In genomic region chr11:128505449-128506058, GRCh38 we compare ENCODE assay signal across 11 cellular contexts.
DNase-seq lines count a peak whose midpoint lies in the region; ATAC-seq and TF ChIP-seq lines count a peak whose summit lies in the region.
"Had no signal": no experiment of that assay in that cellular context is flagged by ENCODE, and none has a peak within 500 bp of the region (broad histone marks: within the 10 kb centered on the region; RNA-seq: fewer than 3 reads in every experiment).

No MANE protein-coding gene starts in this region.

- no peak overlapping the region for H3K23ac ChIP-seq in mesenchymal stem cell (ENCODE audit: low read length in 2 of 2)

- H3K14ac ChIP-seq in mesenchymal stem cell (ENCODE audit: low read length in 2 of 2): no peak overlapping the region

- H2BK12ac ChIP-seq in mesenchymal stem cell (ENCODE audit: low read length in 2 of 2): peak overlapping the region; percentile 15 to 28

- peaks cover 100% of the 10 kb centered on the region for H3K36me3 Mint-ChIP-seq in activated T-helper 17 cell treated with anti-CD3 and anti-CD28 coated beads, Interleukin-2, amount 50 U/mL, for 72 hours (ENCODE audit: low read depth)

- no peak overlapping the region for H4K8ac ChIP-seq in mesenchymal stem cell (ENCODE audit: low read length)

- no peak overlapping the region for H3K9ac ChIP-seq in mesenchymal stem cell (ENCODE audit: low read length)

- peak overlapping the region; percentile 38 to 57 for H3K18ac ChIP-seq in mesenchymal stem cell (ENCODE audit: low read depth in 1 of 2, low read length in 2 of 2)

- H2AFZ ChIP-seq in mesenchymal stem cell (ENCODE audit: low read depth, low read length): no peak overlapping the region

- no peaks in the 10 kb centered on the region for H3K36me3 ChIP-seq in left ventricle myocardium inferior
- H3K36me3 ChIP-seq in mesenchymal stem cell (ENCODE audit: control insufficient read depth in 1 of 2, insufficient read depth in 2 of 2, low read depth in 1 of 2, low read length in 2 of 2): peaks cover 14 to 15% of the 10 kb centered on the region in 2 experiments
- H3K36me3 ChIP-seq in upper lobe of right lung: peaks cover 4% of the 10 kb centered on the region
- peaks cover 2% of the 10 kb centered on the region for H3K36me3 ChIP-seq in SJCRH30

- no peak overlapping the region for H3K4ac ChIP-seq in mesenchymal stem cell (ENCODE audit: low read depth in 1 of 2, low read length in 2 of 2)

- 81% methylated on average over 10 of the region's 12 CpGs for WGBS in mesenchymal stem cell

- H3K4me3 ChIP-seq in left ventricle myocardium inferior (peak overlapping the region; percentile 58), mesenchymal stem cell (ENCODE audit: insufficient read depth in 1 of 2, low read depth in 1 of 2, low read length in 2 of 2) (no peak overlapping the region), upper lobe of right lung (no peak overlapping the region), SJCRH30 (no peak overlapping the region)

- no peak for DNase-seq in left ventricle myocardium inferior
- DNase-seq in Right ventricle myocardium superior: no peak
- no peak for DNase-seq in mesenchymal stem cell
- DNase-seq in upper lobe of right lung: no peak
- DNase-seq in SJCRH30: no peak
- DNase-seq: activated CD8-positive, alpha-beta memory T cell treated with anti-CD3 and anti-CD28 coated beads for 24 hours; small intestine had no signal

- H3K4me1 Mint-ChIP-seq in activated T-helper 17 cell treated with anti-CD3 and anti-CD28 coated beads, Interleukin-2, amount 50 U/mL, for 72 hours: peaks cover 80% of the 10 kb centered on the region

- peak overlapping the region; percentile 100 for H3K27ac Mint-ChIP-seq in activated T-helper 17 cell treated with anti-CD3 and anti-CD28 coated beads, Interleukin-2, amount 50 U/mL, for 72 hours

- H3K9me3 ChIP-seq in left ventricle myocardium inferior (replicated peaks) (no peaks in the 10 kb centered on the region), mesenchymal stem cell (ENCODE audit: control insufficient read depth, low read length) (no peaks in the 10 kb centered on the region), upper lobe of right lung (no peaks in the 10 kb centered on the region), SJCRH30 (replicated peaks) (no peaks in the 10 kb centered on the region)

- H3K27ac ChIP-seq in left ventricle myocardium inferior (replicated peaks): peak overlapping the region; percentile 97
- H3K27ac ChIP-seq in mesenchymal stem cell (ENCODE audit: low read length, poor library complexity, severe bottlenecking): no peak overlapping the region
- peak overlapping the region; percentile 38 for H3K27ac ChIP-seq in upper lobe of right lung
- H3K27ac ChIP-seq in SJCRH30: no peak overlapping the region
- H3K27ac ChIP-seq: C4-2B had no signal

- peaks cover 100% of the 10 kb centered on the region for H3K4me1 ChIP-seq in left ventricle myocardium inferior
- peaks cover 40% of the 10 kb centered on the region for H3K4me1 ChIP-seq in mesenchymal stem cell (ENCODE audit: control insufficient read depth, insufficient read depth, low read depth, low read length)
- peaks cover 99% of the 10 kb centered on the region for H3K4me1 ChIP-seq in upper lobe of right lung
- peaks cover 31% of the 10 kb centered on the region for H3K4me1 ChIP-seq in SJCRH30

- H3K4me2 ChIP-seq in mesenchymal stem cell (ENCODE audit: low read length, poor library complexity, severe bottlenecking): no peak overlapping the region

- H3K9me3 Mint-ChIP-seq in activated T-helper 17 cell treated with anti-CD3 and anti-CD28 coated beads, Interleukin-2, amount 50 U/mL, for 72 hours: no peaks in the 10 kb centered on the region

- TF ChIP-seq CTCF in left ventricle myocardium inferior (IDR thresholded peaks at IDR 0.05; ENCODE audit: borderline replicate concordance): no peak
- TF ChIP-seq CTCF in upper lobe of right lung (IDR thresholded peaks at IDR 0.05): no peak

- ATAC-seq in Right ventricle myocardium superior (ENCODE audit: poor library complexity) (no peak), upper lobe of right lung (no peak), HG02623 (IDR thresholded peaks at IDR 0.05; ENCODE audit: unreplicated experiment) (no peak), GM19395 (IDR thresholded peaks at IDR 0.05; ENCODE audit: unreplicated experiment) (no peak)
- no peak for ATAC-seq in activated T-helper 17 cell treated with anti-CD3 and anti-CD28 coated beads, Interleukin-2, amount 50 U/mL, for 72 hours (replicated peaks)

- no peak overlapping the region for H2BK15ac ChIP-seq in mesenchymal stem cell (ENCODE audit: low read depth, poor library complexity, severe bottlenecking)

- H3K27me3 ChIP-seq in left ventricle myocardium inferior (ENCODE audit: low read depth): no peaks in the 10 kb centered on the region
- H3K27me3 ChIP-seq in mesenchymal stem cell (ENCODE audit: control insufficient read depth in 1 of 2, insufficient read depth in 1 of 2, low read length in 2 of 2): no peaks in the 10 kb centered on the region
- no peaks in the 10 kb centered on the region for H3K27me3 ChIP-seq in upper lobe of right lung
- H3K27me3 ChIP-seq in SJCRH30: no peaks in the 10 kb centered on the region

- no peaks in the 10 kb centered on the region for H3K27me3 Mint-ChIP-seq in activated T-helper 17 cell treated with anti-CD3 and anti-CD28 coated beads, Interleukin-2, amount 50 U/mL, for 72 hours

- peak overlapping the region; percentile 99 for H3K4me3 Mint-ChIP-seq in activated T-helper 17 cell treated with anti-CD3 and anti-CD28 coated beads, Interleukin-2, amount 50 U/mL, for 72 hours

- peak overlapping the region; percentile 6 for H2BK120ac ChIP-seq in mesenchymal stem cell (ENCODE audit: low read depth, low read length)

- H2BK5ac ChIP-seq in mesenchymal stem cell (ENCODE audit: low read depth, low read length, poor library complexity, severe bottlenecking): no peak overlapping the region

- H4K91ac ChIP-seq in mesenchymal stem cell (ENCODE audit: low read length): peak overlapping the region; percentile 14

- peaks cover 2% of the 10 kb centered on the region for H3K79me1 ChIP-seq in mesenchymal stem cell (replicated peaks; ENCODE audit: low read length, poor library complexity, severe bottlenecking)

- intact Hi-C loops in left ventricle myocardium inferior (cut with micrococcal nuclease): no loop called here
- intact Hi-C loops in Right ventricle myocardium superior (cut with DNase I): no loop called here
- intact Hi-C loops in upper lobe of right lung (cut with DNase I): no loop called here

- H2AK5ac ChIP-seq in mesenchymal stem cell (ENCODE audit: low read length, severe bottlenecking): peak overlapping the region; percentile 35

Comparison
In these comparisons a context has a peak if more than half of its experiments do, and no peak if none do; other contexts are left out.
1. H3K27ac ChIP-seq: peak in left ventricle myocardium inferior (single experiment) and upper lobe of right lung (single experiment); none in mesenchymal stem cell (single experiment) and SJCRH30 (single experiment).